8 cellular contexts compared by ENCODE assay signal in the genomic region with DNA sequence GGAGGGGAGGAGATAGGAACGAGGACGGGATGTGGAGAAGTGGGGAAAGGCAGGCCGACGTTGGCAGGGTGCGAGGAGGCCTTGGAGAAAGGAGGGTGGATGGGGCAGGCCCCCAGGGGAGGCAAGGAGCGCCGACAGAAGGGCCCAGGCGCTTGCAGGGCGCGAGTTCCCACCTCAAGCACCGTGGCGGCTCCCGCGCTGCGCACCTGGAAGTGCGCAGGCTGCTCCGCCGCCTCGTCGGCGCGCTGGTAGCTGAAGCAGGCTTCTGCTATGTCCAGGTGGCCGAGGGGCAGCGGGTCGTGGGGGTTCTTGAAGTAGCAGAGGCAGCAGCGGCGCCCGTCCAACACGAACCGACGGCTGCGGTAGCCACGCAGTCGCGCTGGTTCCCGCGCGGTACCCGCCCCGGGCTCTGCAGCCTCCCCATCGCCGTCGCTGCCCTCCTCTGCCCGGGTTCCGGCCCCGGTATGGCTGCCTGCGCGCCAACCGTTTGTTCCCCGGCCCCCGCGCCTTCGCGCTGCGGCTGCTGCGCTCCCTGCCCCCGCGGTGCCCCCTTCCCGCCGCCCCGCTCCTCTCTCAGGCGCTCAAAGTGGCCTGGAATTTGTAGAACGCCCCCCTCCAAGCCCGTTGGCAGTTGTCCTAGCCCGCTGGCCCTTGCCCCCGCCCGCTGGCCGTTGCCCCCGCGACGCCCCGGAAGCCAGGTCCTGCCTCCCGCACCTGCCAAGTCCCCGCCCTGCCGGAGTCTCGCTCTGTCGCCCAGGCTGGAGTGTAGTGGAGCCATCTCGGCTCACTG. TPM values are rescaled to one million over a fixed set of nuclear protein-coding genes. Genes with fewer than 3 reads are reported as not detected.
A peak's percentile ranks its signal among the peaks of the same experiment; 100 is the strongest.
DNase-seq lines count a peak whose midpoint lies in the region; ATAC-seq and TF ChIP-seq lines count a peak whose summit lies in the region.

No MANE protein-coding gene starts in this region.

- TF ChIP-seq CTCF in 22Rv1 (IDR thresholded peaks at IDR 0.05): 0 out of 2 replicates have a peak, but pooled peaks have one; percentile 4

- H3K27ac Mint-ChIP-seq in dendritic cell treated with granulocyte-macrophage colony-stimulating factor and Interleukin-4, amounts not matched to agents 40 ng/mL and 50 ng/mL, for 4 days: peak overlapping the region; percentile 93

- DNase-seq in NCI-H2029 treated with DMSO at 0.1 percent for 48 hours (lab: John Stamatoyannopoulos, UW) (peak; percentile 76), lung microvascular endothelial cell (ENCODE audit: low read depth in 2 of 2) (peak; percentile 22 to 23)
- DNase-seq in activated CD4-positive, alpha-beta T cell treated with anti-CD3 and anti-CD28 coated beads for 24 hours (ENCODE audit: low read depth in 2 of 2): peak; percentile 49 to 66
- peak; percentile 55 for DNase-seq in stimulated activated CD8-positive, alpha-beta memory T cell treated with anti-CD3 and anti-CD28 coated beads, Interleukin-12 subunit alpha, Interleukin-12 subunit beta, amount 100 ng/mL, for 24 hours (ENCODE audit: extremely low read depth)

- no peaks in the 10 kb centered on the region for H3K9me3 Mint-ChIP-seq in dendritic cell treated with granulocyte-macrophage colony-stimulating factor and Interleukin-4, amounts not matched to agents 40 ng/mL and 50 ng/mL, for 4 days

- H3K27me3 Mint-ChIP-seq in dendritic cell treated with granulocyte-macrophage colony-stimulating factor and Interleukin-4, amounts not matched to agents 40 ng/mL and 50 ng/mL, for 4 days: peaks cover 11% of the 10 kb centered on the region

- intact Hi-C loops in dendritic cell treated with granulocyte-macrophage colony-stimulating factor and Interleukin-4, amounts not matched to agents 40 ng/mL and 50 ng/mL, for 4 days (cut with micrococcal nuclease): loop anchor here (2.0 to 5.0 kb wide), 2 partner anchors 57 to 67 kb away; a partner anchor contains a TSS

- peak overlapping the region; percentile 90 for H3K4me3 Mint-ChIP-seq in dendritic cell treated with granulocyte-macrophage colony-stimulating factor and Interleukin-4, amounts not matched to agents 40 ng/mL and 50 ng/mL, for 4 days

- H3K27ac ChIP-seq in 22Rv1: peak overlapping the region; percentile 89

- ATAC-seq in GM18511 (IDR thresholded peaks at IDR 0.05; ENCODE audit: unreplicated experiment) (peak; percentile 77), HG02973 (IDR thresholded peaks at IDR 0.05; ENCODE audit: unreplicated experiment) (peak; percentile 57)

- H3K36me3 Mint-ChIP-seq in dendritic cell treated with granulocyte-macrophage colony-stimulating factor and Interleukin-4, amounts not matched to agents 40 ng/mL and 50 ng/mL, for 4 days (ENCODE audit: low read depth): peaks cover 20% of the 10 kb centered on the region

- H3K4me1 Mint-ChIP-seq in dendritic cell treated with granulocyte-macrophage colony-stimulating factor and Interleukin-4, amounts not matched to agents 40 ng/mL and 50 ng/mL, for 4 days (ENCODE audit: low read depth): peaks cover 13% of the 10 kb centered on the region

RNA-seq across cellular contexts. Expression of a gene that starts 1.1 kb away (rescaled TPM):
- total RNA-seq in lung microvascular endothelial cell: 6.5 and 7.9 TPM in 2 replicates

RNA-seq across cellular contexts. Expression of a gene that starts 56.9 kb away (rescaled TPM):
- 8.3 and 10.5 TPM in 2 replicates for total RNA-seq in lung microvascular endothelial cell

Comparison
In these comparisons a context has a peak if more than half of its experiments do, and no peak if none do; other contexts are left out.
1. Peak in every context shown above with its lines: DNase-seq, ATAC-seq and H3K27ac ChIP-seq.
2. DNase-seq: peak in every context shown above with its lines; median percentile 76 in NCI-H2029 treated with DMSO at 0.1 percent for 48 hours; 58 in activated CD4-positive, alpha-beta T cell treated with anti-CD3 and anti-CD28 coated beads for 24 hours; 55 in stimulated activated CD8-positive, alpha-beta memory T cell treated with anti-CD3 and anti-CD28 coated beads, Interleukin-12 subunit alpha, Interleukin-12 subunit beta, amount 100 ng/mL, for 24 hours; 22 in lung microvascular endothelial cell.